ENCODE assay signal across 11 cellular contexts in the genomic region with DNA sequence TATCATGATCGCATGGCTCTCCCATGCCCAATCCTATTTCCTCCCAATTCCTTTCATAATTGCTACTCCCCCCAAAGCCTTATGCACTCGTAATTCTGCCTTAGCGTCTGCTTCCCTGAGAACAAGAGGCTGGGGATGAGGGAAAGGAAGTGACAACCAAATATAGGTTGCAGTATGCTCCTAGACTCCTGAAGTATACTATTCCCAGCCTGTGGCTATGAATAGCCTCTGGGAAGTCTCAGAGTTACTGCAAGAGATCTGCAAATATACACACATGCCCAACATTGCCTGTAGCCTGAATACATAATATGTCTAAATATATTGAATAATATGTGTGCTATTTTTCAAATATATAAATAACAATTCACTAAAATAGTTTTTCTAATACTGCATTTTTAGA.
"Had no signal": no experiment of that assay in that cellular context is flagged by ENCODE, and none has a peak within 500 bp of the region (broad histone marks: within the 10 kb centered on the region; RNA-seq: fewer than 3 reads in every experiment).

No MANE protein-coding gene starts in this region.

- H3K27ac Mint-ChIP-seq: activated naive CD4-positive, alpha-beta T cell treated with anti-CD3 and anti-CD28 coated beads, Interleukin-2, amount 10 ng/mL, durations not matched to agents 7 days and 5 days; activated T-helper 1 cell treated with anti-CD3 and anti-CD28 coated beads, Interleukin-12 subunit alpha, Interleukin-12 subunit beta, Interleukin-2, Interleukin-4 antibody, amounts not matched to agents 30 ng/mL and 10 ng/mL and 1 ng/mL, durations not matched to agents 14 hours and 24 hours and 36 hours; dendritic cell treated with granulocyte-macrophage colony-stimulating factor and Interleukin-4, amounts not matched to agents 40 ng/mL and 50 ng/mL, for 4 days had no signal

- H3K9me3 Mint-ChIP-seq: dendritic cell treated with granulocyte-macrophage colony-stimulating factor and Interleukin-4, amounts not matched to agents 40 ng/mL and 50 ng/mL, for 4 days; immature natural killer cell; stimulated activated effector memory CD8-positive, alpha-beta T cell treated with anti-CD3 and anti-CD28 coated beads, Interleukin-12 subunit alpha, Interleukin-12 subunit beta, amount 100 ng/mL, for 72 hours had no signal

- H3K4me3 ChIP-seq: adrenal gland, SJCRH30 had no signal

- H3K4me1 ChIP-seq: parathyroid adenoma, SJCRH30 had no signal

- ATAC-seq: stimulated activated effector memory CD8-positive, alpha-beta T cell treated with anti-CD3 and anti-CD28 coated beads, Interleukin-12 subunit alpha, Interleukin-12 subunit beta, amount 100 ng/mL, for 72 hours had no signal

- H3K27ac ChIP-seq: adrenal gland, parathyroid adenoma, SJCRH30 had no signal

- DNase-seq: activated naive CD4-positive, alpha-beta T cell treated with anti-CD3 and anti-CD28 coated beads, Interleukin-2, amount 10 ng/mL, durations not matched to agents 7 days and 5 days; adrenal gland; immature natural killer cell; mesendoderm; SJCRH30; SW 1271; T-helper 9 cell had no signal

- H3K9me3 ChIP-seq: adrenal gland, SJCRH30 had no signal

- H3K27me3 ChIP-seq: adrenal gland, SJCRH30 had no signal

- H3K36me3 Mint-ChIP-seq: immature natural killer cell had no signal

- H3K4me3 Mint-ChIP-seq: activated naive CD4-positive, alpha-beta T cell treated with anti-CD3 and anti-CD28 coated beads, Interleukin-2, amount 10 ng/mL, durations not matched to agents 7 days and 5 days; activated T-helper 1 cell treated with anti-CD3 and anti-CD28 coated beads, Interleukin-12 subunit alpha, Interleukin-12 subunit beta, Interleukin-2, Interleukin-4 antibody, amounts not matched to agents 30 ng/mL and 10 ng/mL and 1 ng/mL, durations not matched to agents 14 hours and 24 hours and 36 hours; dendritic cell treated with granulocyte-macrophage colony-stimulating factor and Interleukin-4, amounts not matched to agents 40 ng/mL and 50 ng/mL, for 4 days; immature natural killer cell; stimulated activated effector memory CD8-positive, alpha-beta T cell treated with anti-CD3 and anti-CD28 coated beads, Interleukin-12 subunit alpha, Interleukin-12 subunit beta, amount 100 ng/mL, for 72 hours had no signal

- H3K27me3 Mint-ChIP-seq: dendritic cell treated with granulocyte-macrophage colony-stimulating factor and Interleukin-4, amounts not matched to agents 40 ng/mL and 50 ng/mL, for 4 days had no signal

- H3K36me3 ChIP-seq: adrenal gland, SJCRH30 had no signal
